8 cellular contexts compared by ENCODE assay signal in genomic region chr10:83179371-83179770, GRCh38.
"Had no signal": no experiment of that assay in that cellular context is flagged by ENCODE, and none has a peak within 500 bp of the region (broad histone marks: within the 10 kb centered on the region; RNA-seq: fewer than 3 reads in every experiment).

No MANE protein-coding gene starts in this region.

- H3K36me3 Mint-ChIP-seq: IgD-negative memory B cell had no signal

- H3K27ac Mint-ChIP-seq: IgD-negative memory B cell had no signal

- DNase-seq: IMR-90, KBM-7, KG1 had no signal

- FAIRE-seq: HepG2, HTR-8/SVneo, K562 had no signal

- H3K4me3 ChIP-seq: K562 had no signal

- H3K4me3 Mint-ChIP-seq: IgD-negative memory B cell had no signal

- H3K27me3 Mint-ChIP-seq: IgD-negative memory B cell had no signal

- H3K4me1 Mint-ChIP-seq: IgD-negative memory B cell had no signal

- H3K27ac ChIP-seq: HL-60 had no signal
